ENCODE assay signal across 26 cellular contexts in genomic region chr19:17481986-17482385, GRCh38. TPM values are rescaled to one million over a fixed set of nuclear protein-coding genes. Genes with fewer than 3 reads are reported as not detected.
DNase-seq lines count a peak whose midpoint lies in the region; ATAC-seq and TF ChIP-seq lines count a peak whose summit lies in the region.
"Had no signal": no experiment of that assay in that cellular context is flagged by ENCODE, and none has a peak within 500 bp of the region (broad histone marks: within the 10 kb centered on the region; RNA-seq: fewer than 3 reads in every experiment).

No MANE protein-coding gene starts in this region.

- H3K4me1 Mint-ChIP-seq in H9, result peaks cover 8 to 14% of the 10 kb centered on the region in 2 experiments
- no peaks in the 10 kb centered on the region for H3K4me1 Mint-ChIP-seq in CD4-positive, alpha-beta T cell (ENCODE audit: low read depth)
- H3K4me1 Mint-ChIP-seq: B cell, IgD-negative memory B cell had no signal

- CTCF ChIA-PET in CD4-positive, alpha-beta T cell (lab: Charles Lee), result interaction anchor here (1.2 kb wide), 1 partner anchor 14 kb away, joined by 3 read pairs; no protein-coding TSS in a partner anchor

- peak overlapping the region in 48 of 59 donors; percentile 5 to 99 (median 78) for H3K27ac ChIP-seq in dorsolateral prefrontal cortex
- H3K27ac ChIP-seq in osteoblast (ENCODE audit: low read depth, low read length), result no peak overlapping the region
- no peak overlapping the region for H3K27ac ChIP-seq in H9 (ENCODE audit: insufficient read length, low read depth, low read length)
- H3K27ac ChIP-seq in CD4-positive, alpha-beta T cell (ENCODE audit: low read depth, low read length), result no peak overlapping the region
- H3K27ac ChIP-seq: 22Rv1, GM23248, KMS-11 had no signal

- no peak overlapping the region for H2BK5ac ChIP-seq in H9 (ENCODE audit: insufficient read length, low read length)

- no peak overlapping the region for H4K5ac ChIP-seq in H9 (ENCODE audit: insufficient read length, low read depth, low read length)

- no peak overlapping the region for H4K8ac ChIP-seq in H9 (replicated peaks; ENCODE audit: insufficient read length, low read depth, low read length)

- peaks cover 25% of the 10 kb centered on the region for H3K4me1 ChIP-seq in osteoblast (ENCODE audit: insufficient read depth, low read length)
- H3K4me1 ChIP-seq in H9 (ENCODE audit: insufficient read depth, low read length), result no peaks in the 10 kb centered on the region
- H3K4me1 ChIP-seq: Caco-2, HAP-1 had no signal

- no peak overlapping the region for H3K23ac ChIP-seq in H9 (ENCODE audit: insufficient read length, low read depth, low read length)

- H3T11ph ChIP-seq in H9 (ENCODE audit: low read length), result no peak overlapping the region

- H3K27me3 ChIP-seq in dorsolateral prefrontal cortex (no peaks in the 10 kb centered on the region), osteoblast (ENCODE audit: insufficient read depth, low read length) (no peaks in the 10 kb centered on the region), H9 (ENCODE audit: insufficient read depth, low read length) (no peaks in the 10 kb centered on the region)
- no peaks in the 10 kb centered on the region for H3K27me3 ChIP-seq in CD4-positive, alpha-beta T cell (ENCODE audit: control insufficient read depth, insufficient read depth, low read length)

- H2AFZ ChIP-seq in osteoblast (ENCODE audit: low read length), result no peak overlapping the region
- H2AFZ ChIP-seq in H9 (ENCODE audit: low read length), result no peak overlapping the region
- H2AFZ ChIP-seq: GM23248 had no signal

- no peaks in the 10 kb centered on the region for H3K79me1 ChIP-seq in H9 (ENCODE audit: insufficient read depth, low read depth, low read length, poor library complexity, severe bottlenecking)

- peaks cover 14% of the 10 kb centered on the region for H4K20me1 ChIP-seq in osteoblast (ENCODE audit: insufficient read depth, low read length)
- H4K20me1 ChIP-seq in H9 (ENCODE audit: control insufficient read depth, insufficient read depth, insufficient read length), result no peaks in the 10 kb centered on the region

- no peak overlapping the region for H3K4me3 ChIP-seq in dorsolateral prefrontal cortex
- no peak overlapping the region for H3K4me3 ChIP-seq in osteoblast (ENCODE audit: insufficient read depth, low read length)
- H3K4me3 ChIP-seq: GM23248, HAP-1 had no signal

- H3K4ac ChIP-seq in H9 (ENCODE audit: low read depth, low read length), result no peak overlapping the region

- H3K4me2 ChIP-seq in osteoblast (ENCODE audit: insufficient read depth, low read length) (no peak overlapping the region), H9 (ENCODE audit: insufficient read depth, insufficient read length, low read length) (no peak overlapping the region)
- H3K4me2 ChIP-seq: KMS-11 had no signal

- no peak overlapping the region for H2AK5ac ChIP-seq in H9 (ENCODE audit: insufficient read length, low read length)

- H3K9me3 Mint-ChIP-seq in H9, result no peaks in the 10 kb centered on the region; a peak in 1 of 5 replicates
- no peaks in the 10 kb centered on the region for H3K9me3 Mint-ChIP-seq in CD4-positive, alpha-beta T cell
- H3K9me3 Mint-ChIP-seq: CD4-positive, alpha-beta memory T cell; HFFc6; IgD-negative memory B cell had no signal

- H3K18ac ChIP-seq in H9 (ENCODE audit: insufficient read length, low read depth, low read length), result no peak overlapping the region

- H3K56ac ChIP-seq in H9 (ENCODE audit: insufficient read length, low read depth, low read length), result no peak overlapping the region

- H2BK15ac ChIP-seq in H9 (ENCODE audit: low read depth, low read length), result no peak overlapping the region

- no CpG with 5 or more reads among the region's 13 CpGs for WGBS in H9 (ENCODE audit: extremely low coverage, insufficient read length, low lambda C conversion rate)

- H2BK20ac ChIP-seq in H9 (ENCODE audit: low read depth, low read length, poor library complexity, severe bottlenecking), result no peak overlapping the region

- H3K14ac ChIP-seq in H9 (ENCODE audit: insufficient read depth, low read length), result no peak overlapping the region

- peak; percentile 47 for DNase-seq in NCI-H82 (lab: John Stamatoyannopoulos, UW)
- no peak for DNase-seq in NCI-H82 treated with DMSO at 0.1 percent for 48 hours (lab: John Stamatoyannopoulos, UW; ENCODE audit: unreplicated experiment)
- DNase-seq in dorsolateral prefrontal cortex, result no peak
- peak; percentile 18 for DNase-seq in osteoblast (ENCODE audit: insufficient read length, low spot score, missing footprints)
- no peak for DNase-seq in H9
- DNase-seq in CD4-positive, alpha-beta T cell, result no peak
- no peak for DNase-seq in stimulated activated CD4-positive, alpha-beta T cell treated with anti-CD3 and anti-CD28 coated beads, Interleukin-4, amount 100 ng/mL, for 4 hours
- DNase-seq in NCI-H446 (lab: John Stamatoyannopoulos, UW), result no peak
- DNase-seq: Caco-2; CD4-positive, alpha-beta memory T cell; GM23248; HFFc6; MM.1S; NCI-H1417; NCI-H1694; NCI-H2029 treated with DMSO at 0.1 percent for 48 hours; NCI-H526 treated with DMSO at 0.1 percent for 48 hours; PC-3 had no signal

- no peak overlapping the region for H2BK120ac ChIP-seq in H9 (ENCODE audit: low read depth, low read length, poor library complexity, severe bottlenecking)

- H3K9ac ChIP-seq in H9 (ENCODE audit: extremely low read depth, insufficient read length, low read length), result no peak overlapping the region
- H3K9ac ChIP-seq: GM23248, KMS-11 had no signal

- no peak overlapping the region for H3K4me3 Mint-ChIP-seq in H9
- no peak overlapping the region for H3K4me3 Mint-ChIP-seq in CD4-positive, alpha-beta T cell
- H3K4me3 Mint-ChIP-seq: B cell; CD4-positive, alpha-beta memory T cell; HFFc6; IgD-negative memory B cell had no signal

- H3K36me3 Mint-ChIP-seq in H9 (ENCODE audit: insufficient read depth in 1 of 3, low read depth in 3 of 3), result no peaks in the 10 kb centered on the region; a peak in 1 of 7 replicates
- H3K36me3 Mint-ChIP-seq in CD4-positive, alpha-beta T cell (ENCODE audit: low read depth), result no peaks in the 10 kb centered on the region
- H3K36me3 Mint-ChIP-seq: CD4-positive, alpha-beta memory T cell; IgD-negative memory B cell had no signal

- peaks cover 2% of the 10 kb centered on the region for H3K23me2 ChIP-seq in H9 (ENCODE audit: insufficient read length, low read depth, low read length, poor library complexity, severe bottlenecking)

- ATAC-seq in CD4-positive, alpha-beta T cell (ENCODE audit: poor library complexity), result no peak
- ATAC-seq: PC-3, Right ventricle myocardium inferior had no signal

- H2BK12ac ChIP-seq in H9 (ENCODE audit: insufficient read length, low read depth, low read length), result no peak overlapping the region

- POLR2A ChIA-PET in CD4-positive, alpha-beta T cell (lab: Charles Lee), result no interaction called here

- TF ChIP-seq CTCF in dorsolateral prefrontal cortex (IDR thresholded peaks at IDR 0.05 in 54 of 56, conservative IDR thresholded peaks at IDR 0.05 in 2 of 56; ENCODE audit: low read depth in 1 of 56, partially characterized antibody in 56 of 56) (no peak), osteoblast (IDR thresholded peaks at IDR 0.05; ENCODE audit: extremely low read depth, low read depth, low read length) (no peak), H9 (conservative IDR thresholded peaks at IDR 0.05) (no peak)
- no peak for TF ChIP-seq CTCF in CD4-positive, alpha-beta T cell (IDR thresholded peaks at IDR 0.05)

- H3K27me3 Mint-ChIP-seq in H9 (ENCODE audit: low read depth), result peaks cover 2% of the 10 kb centered on the region
- H3K27me3 Mint-ChIP-seq in CD4-positive, alpha-beta T cell, result no peaks in the 10 kb centered on the region
- H3K27me3 Mint-ChIP-seq: B cell; CD4-positive, alpha-beta memory T cell; IgD-negative memory B cell had no signal

- intact Hi-C loops in dorsolateral prefrontal cortex (cut with DNase I), result no loop called here
- intact Hi-C loops in CD4-positive, alpha-beta T cell (cut with DNase I, micrococcal nuclease), result no loop called here

- no peak overlapping the region for H3K27ac Mint-ChIP-seq in H9
- no peak overlapping the region for H3K27ac Mint-ChIP-seq in CD4-positive, alpha-beta T cell
- H3K27ac Mint-ChIP-seq: CD4-positive, alpha-beta memory T cell; HFFc6; IgD-negative memory B cell had no signal

- no peaks in the 10 kb centered on the region for H3K36me3 ChIP-seq in osteoblast (ENCODE audit: insufficient read depth, low read length)
- H3K36me3 ChIP-seq: HAP-1 had no signal

- H3K9me3 ChIP-seq in osteoblast (ENCODE audit: low read depth, low read length) (no peaks in the 10 kb centered on the region), H9 (ENCODE audit: control insufficient read depth, low read depth, low read length) (no peaks in the 10 kb centered on the region)
- no peaks in the 10 kb centered on the region for H3K9me3 ChIP-seq in CD4-positive, alpha-beta T cell (ENCODE audit: control insufficient read depth, low read length)
- H3K9me3 ChIP-seq: Caco-2, HAP-1 had no signal

- no peak overlapping the region for H4K91ac ChIP-seq in H9 (ENCODE audit: insufficient read length, low read depth, low read length)

- H3K79me2 ChIP-seq in osteoblast (ENCODE audit: insufficient read depth, low read length), result peaks cover 39% of the 10 kb centered on the region
- no peaks in the 10 kb centered on the region for H3K79me2 ChIP-seq in H9 (ENCODE audit: insufficient read depth, low read length)

RNA-seq across cellular contexts. Expression of gene SLC27A1, which starts 11.7 kb away (rescaled TPM):
- total RNA-seq in dorsolateral prefrontal cortex, result 10 to 100 TPM; 30.6 to 100.0 (median 53.6) TPM
- 47.4 and 64.4 TPM in 2 replicates for total RNA-seq in osteoblast
- total RNA-seq in H9 (2021), result 6.3 and 6.4 TPM in 2 replicates
- 1 to 10 TPM; 3.0 TPM for total RNA-seq in CD4-positive, alpha-beta T cell

RNA-seq across cellular contexts. Expression of gene NXNL1, which starts 21.3 kb away (rescaled TPM):
- 1 to 10 TPM in 19 of 120 experiments, under 1 TPM in 32, not detected in 69; 0.38 to 3.8 (median 0.88) TPM for total RNA-seq in dorsolateral prefrontal cortex
- total RNA-seq in osteoblast, result not detected in 2 replicates
- not detected in 2 replicates for total RNA-seq in H9 (2021)
- not detected for total RNA-seq in CD4-positive, alpha-beta T cell
- total RNA-seq: B cell; Caco-2; CD4-positive, alpha-beta memory T cell; GM23248; HFFc6; NCI-H460; PC-3; Right ventricle myocardium inferior; SK-MEL-5 had no signal

RNA-seq across cellular contexts. Expression of gene PGLS, which starts 29.5 kb away (rescaled TPM):
- total RNA-seq in dorsolateral prefrontal cortex (10 to 100 TPM; 22.9 to 45.0 (median 32.6) TPM), osteoblast (84.6 and 98.1 TPM in 2 replicates), H9 (2021) (73.1 and 76.0 TPM in 2 replicates)
- 10 to 100 TPM; 41.5 to 44.6 TPM for total RNA-seq in CD4-positive, alpha-beta T cell

RNA-seq across cellular contexts. Expression of gene TMEM221, which starts 33.5 kb away (rescaled TPM):
- total RNA-seq in dorsolateral prefrontal cortex (1 to 10 TPM; 1.2 to 7.2 (median 4.1) TPM), osteoblast (not detected in 2 replicates), H9 (2021) (1.4 TPM in 2 replicates)
- not detected for total RNA-seq in CD4-positive, alpha-beta T cell
- total RNA-seq: B cell; Caco-2; CD4-positive, alpha-beta memory T cell; HFFc6; Right ventricle myocardium inferior had no signal

Comparison
In these comparisons a context has a peak if more than half of its experiments do, and no peak if none do; other contexts are left out.
1. DNase-seq: peak in NCI-H82 (single experiment) and osteoblast (single experiment); none in NCI-H82 treated with DMSO at 0.1 percent for 48 hours (single experiment), dorsolateral prefrontal cortex (0 of 10), H9 (single experiment), CD4-positive, alpha-beta T cell (0 of 10), stimulated activated CD4-positive, alpha-beta T cell treated with anti-CD3 and anti-CD28 coated beads, Interleukin-4, amount 100 ng/mL, for 4 hours (0 of 2) and NCI-H446 (0 of 2).
2. H3K27ac ChIP-seq: peak in dorsolateral prefrontal cortex (48 of 59); none in osteoblast (single experiment), H9 (single experiment) and CD4-positive, alpha-beta T cell (single experiment).